In the genomic region with DNA sequence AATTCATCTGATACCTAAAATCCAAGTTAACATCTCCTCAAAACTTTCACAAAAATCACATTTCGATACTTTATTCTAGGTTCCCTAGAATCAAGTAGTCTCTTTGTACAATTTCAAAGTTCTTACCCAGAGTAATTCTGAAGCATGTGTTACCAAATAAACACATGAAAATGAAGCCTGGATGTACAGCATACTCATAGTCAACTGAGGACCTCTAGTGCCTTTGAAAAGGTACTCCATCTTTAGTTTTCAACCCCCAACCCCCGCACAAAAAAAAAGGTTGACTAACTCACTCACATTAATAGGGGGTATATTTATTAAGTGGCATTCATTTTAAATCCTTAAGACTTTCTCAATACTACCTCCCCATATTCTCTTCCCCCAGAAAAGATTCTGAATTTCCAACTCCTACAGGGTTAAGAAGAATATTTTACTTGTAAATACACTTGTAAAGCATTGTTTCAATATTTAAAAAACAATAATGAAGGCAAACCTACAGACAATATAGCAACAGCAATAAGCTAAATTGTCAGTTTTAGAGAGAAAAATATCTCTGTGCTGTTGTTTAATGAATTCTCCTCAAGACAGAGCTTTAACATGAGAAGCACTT, we compare ENCODE assay signal across 8 cellular contexts. TPM values are rescaled to one million over a fixed set of nuclear protein-coding genes. Genes with fewer than 3 reads are reported as not detected.
DNase-seq lines count a peak whose midpoint lies in the region; ATAC-seq and TF ChIP-seq lines count a peak whose summit lies in the region.

No MANE protein-coding gene starts in this region.

- DNase-seq in DMS 273 (lab: John Stamatoyannopoulos, UW; ENCODE audit: unreplicated experiment) (peak; percentile 79), NCI-H460 (ENCODE audit: extremely low read depth, low read depth) (peak; percentile 36), astrocyte of the spinal cord (ENCODE audit: low read depth, low spot score) (peak; percentile 76), immature natural killer cell (peak; percentile 18 to 30 (median 22)), T1000 (lab: John Stamatoyannopoulos, UW) (no peak)

- H3K4me3 Mint-ChIP-seq in immature natural killer cell: no peak overlapping the region
- H3K4me3 Mint-ChIP-seq in stimulated activated memory B cell treated with anti-CD40 and anti-IgM and Interleukin-4, amounts not matched to agents 10 μg/mL and 1 μg/mL and 100 μg/mL, for 72 hours: no peak overlapping the region

- ATAC-seq in GM19035 (IDR thresholded peaks at IDR 0.05; ENCODE audit: unreplicated experiment) (peak; percentile 91), HG03196 (IDR thresholded peaks at IDR 0.05; ENCODE audit: unreplicated experiment) (peak; percentile 86)
- ATAC-seq in stimulated activated memory B cell treated with anti-CD40 and anti-IgM and Interleukin-4, amounts not matched to agents 10 μg/mL and 1 μg/mL and 100 μg/mL, for 72 hours: no peak

- no peak overlapping the region for H3K4me3 ChIP-seq in astrocyte of the spinal cord (ENCODE audit: low read depth, low read length)

- peak overlapping the region in 1 of 6 donors; percentile 65 for H3K27ac Mint-ChIP-seq in immature natural killer cell
- H3K27ac Mint-ChIP-seq in stimulated activated memory B cell treated with anti-CD40 and anti-IgM and Interleukin-4, amounts not matched to agents 10 μg/mL and 1 μg/mL and 100 μg/mL, for 72 hours: peak overlapping the region; percentile 2

- no peaks in the 10 kb centered on the region for H3K27me3 Mint-ChIP-seq in immature natural killer cell (ENCODE audit: low read depth in 3 of 3)
- no peaks in the 10 kb centered on the region for H3K27me3 Mint-ChIP-seq in stimulated activated memory B cell treated with anti-CD40 and anti-IgM and Interleukin-4, amounts not matched to agents 10 μg/mL and 1 μg/mL and 100 μg/mL, for 72 hours

- H3K9me3 Mint-ChIP-seq in immature natural killer cell: no peaks in the 10 kb centered on the region
- H3K9me3 Mint-ChIP-seq in stimulated activated memory B cell treated with anti-CD40 and anti-IgM and Interleukin-4, amounts not matched to agents 10 μg/mL and 1 μg/mL and 100 μg/mL, for 72 hours: no peaks in the 10 kb centered on the region

- in situ Hi-C loops in astrocyte of the spinal cord (cut with HindIII; ENCODE audit: low sequenced_read_pairs): no loop called here

- peaks cover 8 to 23% of the 10 kb centered on the region in 2 donors for H3K4me1 Mint-ChIP-seq in immature natural killer cell
- H3K4me1 Mint-ChIP-seq in stimulated activated memory B cell treated with anti-CD40 and anti-IgM and Interleukin-4, amounts not matched to agents 10 μg/mL and 1 μg/mL and 100 μg/mL, for 72 hours: peaks cover 14% of the 10 kb centered on the region

- TF ChIP-seq CTCF in astrocyte of the spinal cord (IDR thresholded peaks at IDR 0.05; ENCODE audit: low read depth, low read length): peak; percentile 57

- peaks cover 4 to 13% (median 7%) of the 10 kb centered on the region in 3 donors for H3K36me3 Mint-ChIP-seq in immature natural killer cell
- peaks cover 15% of the 10 kb centered on the region for H3K36me3 Mint-ChIP-seq in stimulated activated memory B cell treated with anti-CD40 and anti-IgM and Interleukin-4, amounts not matched to agents 10 μg/mL and 1 μg/mL and 100 μg/mL, for 72 hours

RNA-seq across cellular contexts. Expression of gene PLN, which starts 3.1 kb away (rescaled TPM):
- total RNA-seq in NCI-H460 (2014; rRNA removed; shearing (Covaris generic)): not detected in 2 replicates
- not detected in 2 replicates for polyA plus RNA-seq in NCI-H460 (2014; cell fraction: nucleus; rRNA removed)
- under 1 TPM in 1 of 3 donors, not detected in 2; 0.15 TPM for polyA plus RNA-seq in immature natural killer cell
